Comparison of ENCODE assay signal across 8 cellular contexts in genomic region chr4:102687373-102687981, GRCh38.
A peak's percentile ranks its signal among the peaks of the same experiment; 100 is the strongest.
DNase-seq lines count a peak whose midpoint lies in the region; ATAC-seq and TF ChIP-seq lines count a peak whose summit lies in the region.

No MANE protein-coding gene starts in this region.

- TF ChIP-seq CTCF in cardiac fibroblast (IDR thresholded peaks at IDR 0.05; ENCODE audit: low read depth, low read length): no peak

- ATAC-seq in GM19467 (IDR thresholded peaks at IDR 0.05; ENCODE audit: unreplicated experiment) (peak; percentile 90), HG03342 (IDR thresholded peaks at IDR 0.05; ENCODE audit: unreplicated experiment) (peak; percentile 89)

- no peak overlapping the region for H3K4me3 ChIP-seq in cardiac fibroblast (replicated peaks in 1 of 2; ENCODE audit: low read depth in 2 of 2, low read length in 2 of 2)

- DNase-seq in Daoy (ENCODE audit: low read depth) (peak; percentile 34), cardiac fibroblast (ENCODE audit: low read depth in 2 of 2) (peak; percentile 14 to 69), NCI-H2196 (lab: John Stamatoyannopoulos, UW; ENCODE audit: unreplicated experiment) (no peak), C1 segment of cervical spinal cord (lab: John Stamatoyannopoulos, UW) (no peak)
- DNase-seq in stimulated activated CD4-positive, alpha-beta T cell treated with anti-CD3 and anti-CD28 coated beads, Interleukin-4, amount 100 ng/mL, for 24 hours: no peak
- no peak for DNase-seq in activated CD4-positive, alpha-beta T cell treated with anti-CD3 and anti-CD28 coated beads, Interleukin-2, amount 50 U/mL, for 4 hours

Comparison
In these comparisons a context has a peak if more than half of its experiments do, and no peak if none do; other contexts are left out.
1. DNase-seq: peak in Daoy (single experiment) and cardiac fibroblast (2 of 2); none in NCI-H2196 (single experiment), C1 segment of cervical spinal cord (0 of 14), stimulated activated CD4-positive, alpha-beta T cell treated with anti-CD3 and anti-CD28 coated beads, Interleukin-4, amount 100 ng/mL, for 24 hours (single experiment) and activated CD4-positive, alpha-beta T cell treated with anti-CD3 and anti-CD28 coated beads, Interleukin-2, amount 50 U/mL, for 4 hours (0 of 2).